In the genomic region with DNA sequence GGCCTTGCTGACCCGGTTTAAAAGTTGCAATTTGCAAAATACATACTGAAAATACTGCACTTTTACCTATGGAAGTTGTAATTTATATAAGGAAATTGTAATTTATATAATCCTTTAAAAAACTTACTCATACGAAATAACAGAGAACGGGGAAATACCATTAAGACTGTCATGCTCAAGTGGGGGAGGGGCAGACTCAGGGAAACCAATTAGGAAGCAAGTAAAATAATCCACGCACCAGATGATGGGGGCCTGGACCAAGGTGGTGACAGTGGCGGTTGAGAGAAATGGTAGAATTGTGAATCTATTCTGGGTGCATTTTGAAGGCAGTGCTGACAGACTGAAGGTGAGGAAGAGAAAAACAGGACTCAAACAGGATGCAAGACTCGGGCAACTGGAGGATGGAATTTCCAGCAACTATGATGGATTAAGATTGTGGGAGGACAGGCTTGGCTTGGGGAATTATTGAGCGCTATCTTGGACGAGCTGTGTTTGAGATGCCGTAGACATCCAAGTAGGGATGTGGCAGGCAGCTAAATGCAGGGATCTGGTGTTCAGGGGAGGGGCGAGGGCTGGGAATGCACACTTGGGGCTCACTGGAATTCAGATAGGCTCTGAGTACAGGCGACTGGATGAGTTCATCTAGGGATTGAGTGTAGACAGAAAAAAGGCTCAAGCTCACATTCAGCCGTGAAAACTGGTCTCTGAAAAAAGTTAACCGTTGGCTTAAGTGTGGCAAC, we compare ENCODE assay signal across 8 cellular contexts.
DNase-seq lines count a peak whose midpoint lies in the region; ATAC-seq and FAIRE-seq lines count a peak whose summit lies in the region.

No MANE protein-coding gene starts in this region.

- ATAC-seq in GM18868 (IDR thresholded peaks at IDR 0.05; ENCODE audit: unreplicated experiment), result no peak

- H3K36me3 Mint-ChIP-seq in T-helper 2 cell treated with Interferon-gamma antibody and Interleukin-4, amounts not matched to agents 5 μg/mL and 100 μg/mL, for 36 hours (ENCODE audit: low read depth), result no peaks in the 10 kb centered on the region

- peaks cover 35% of the 10 kb centered on the region for H3K27me3 Mint-ChIP-seq in T-helper 2 cell treated with Interferon-gamma antibody and Interleukin-4, amounts not matched to agents 5 μg/mL and 100 μg/mL, for 36 hours (ENCODE audit: low read depth)

- H3K4me3 ChIP-seq in neuron (ENCODE audit: low read length), result peak overlapping the region; percentile 60

- peak overlapping the region; percentile 88 for H2AFZ ChIP-seq in neuron (ENCODE audit: low read depth, low read length)

- H3K4me1 Mint-ChIP-seq in T-helper 2 cell treated with Interferon-gamma antibody and Interleukin-4, amounts not matched to agents 5 μg/mL and 100 μg/mL, for 36 hours (ENCODE audit: low read depth), result peaks cover 20% of the 10 kb centered on the region

- H3K36me3 ChIP-seq in neuron (ENCODE audit: insufficient read depth, low read length), result no peaks in the 10 kb centered on the region

- H3K27ac Mint-ChIP-seq in T-helper 2 cell treated with Interferon-gamma antibody and Interleukin-4, amounts not matched to agents 5 μg/mL and 100 μg/mL, for 36 hours, result peak overlapping the region; percentile 89

- peaks cover 3% of the 10 kb centered on the region for H3K9me3 Mint-ChIP-seq in T-helper 2 cell treated with Interferon-gamma antibody and Interleukin-4, amounts not matched to agents 5 μg/mL and 100 μg/mL, for 36 hours

- H3K9me3 ChIP-seq in neuron (ENCODE audit: low read length), result no peaks in the 10 kb centered on the region

- no peak for FAIRE-seq in GM19239 (lab: Jason Lieb, UNC)

- no peaks in the 10 kb centered on the region for H3K27me3 ChIP-seq in neuron (ENCODE audit: insufficient read depth, low read length)

- DNase-seq in T-helper 2 cell treated with Interferon-gamma antibody and Interleukin-4, amounts not matched to agents 5 μg/mL and 100 μg/mL, for 36 hours (ENCODE audit: low spot score), result no peak
- DNase-seq in T-helper 2 cell, result no peak
- peak; percentile 39 for DNase-seq in SW480 (ENCODE audit: low spot score)
- DNase-seq in fibroblast of gingiva (ENCODE audit: low read depth), result peak; percentile 25
- no peak for DNase-seq in cerebellar nuclear complex (lab: John Stamatoyannopoulos, UW)
- no peak for DNase-seq in GM19239 (ENCODE audit: insufficient read length, low spot score)

- peak overlapping the region; percentile 97 for H3K4me3 Mint-ChIP-seq in T-helper 2 cell treated with Interferon-gamma antibody and Interleukin-4, amounts not matched to agents 5 μg/mL and 100 μg/mL, for 36 hours

- H3K4me1 ChIP-seq in neuron (ENCODE audit: insufficient read depth, low read length), result peaks cover 12% of the 10 kb centered on the region

Comparison
In these comparisons a context has a peak if more than half of its experiments do, and no peak if none do; other contexts are left out.
1. DNase-seq: peak in SW480 (single experiment) and fibroblast of gingiva (single experiment); none in T-helper 2 cell treated with Interferon-gamma antibody and Interleukin-4, amounts not matched to agents 5 μg/mL and 100 μg/mL, for 36 hours (single experiment), T-helper 2 cell (0 of 5), cerebellar nuclear complex (0 of 2) and GM19239 (single experiment).